ENCODE assay signal across 2 cellular contexts in genomic region chr2:10045561-10046355, GRCh38.
A peak's percentile ranks its signal among the peaks of the same experiment; 100 is the strongest.
TF ChIP-seq lines count a peak whose summit lies in the region.

No MANE protein-coding gene starts in this region.

TF ChIP-seq in K562, 482 proteins besides CTCF, POLR2A, EP300 and RAD21:
- TF ChIP-seq FOXA3 (CRISPR knock-in tag; conservative IDR thresholded peaks at IDR 0.05 in 1 of 2, IDR thresholded peaks at IDR 0.05 in 1 of 2) (no peak), CREB3L1 (IDR thresholded peaks at IDR 0.05; ENCODE audit: borderline replicate concordance, low read depth) (no peak), ZBTB8A (IDR thresholded peaks at IDR 0.05; ENCODE audit: partially characterized antibody) (no peak), HCFC1 (IDR thresholded peaks at IDR 0.05; ENCODE audit: low read depth, low read length) (no peak), RBFOX2 (IDR thresholded peaks at IDR 0.05; ENCODE audit: low read depth, low read length) (peak; percentile 58; the same call in 1 of the 2 replicates), ZBTB33 (CRISPR knock-in tag; IDR thresholded peaks at IDR 0.05) (peak; percentile 25; the same call in 1 of the 2 replicates), THAP12 (CRISPR knock-in tag; IDR thresholded peaks at IDR 0.05) (no peak), ZEB2 (IDR thresholded peaks at IDR 0.05) (no peak), POLR2G (IDR thresholded peaks at IDR 0.05; ENCODE audit: low read depth, low read length) (no peak)

TF ChIP-seq in liver, 16 proteins besides CTCF, POLR2A, EP300 and RAD21:
- TF ChIP-seq HNF4G (IDR thresholded peaks at IDR 0.05) (no peak), ZBTB33 (IDR thresholded peaks at IDR 0.05) (no peak), ATF3 (IDR thresholded peaks at IDR 0.05) (peak; percentile 14), RXRA (IDR thresholded peaks at IDR 0.05) (peak in 1 of 2 donors; percentile 73), YY1 (IDR thresholded peaks at IDR 0.05) (peak; percentile 97), MAX (IDR thresholded peaks at IDR 0.05) (peak; percentile 25), HNF4A (conservative IDR thresholded peaks at IDR 0.05) (peak; percentile 22 to 39), SP1 (IDR thresholded peaks at IDR 0.05) (peak; percentile 78), TAF1 (conservative IDR thresholded peaks at IDR 0.05) (peak; percentile 95), REST (IDR thresholded peaks at IDR 0.05) (peak; percentile 93), JUND (IDR thresholded peaks at IDR 0.05) (peak in 1 of 2 donors; percentile 4)
